In the genomic region with DNA sequence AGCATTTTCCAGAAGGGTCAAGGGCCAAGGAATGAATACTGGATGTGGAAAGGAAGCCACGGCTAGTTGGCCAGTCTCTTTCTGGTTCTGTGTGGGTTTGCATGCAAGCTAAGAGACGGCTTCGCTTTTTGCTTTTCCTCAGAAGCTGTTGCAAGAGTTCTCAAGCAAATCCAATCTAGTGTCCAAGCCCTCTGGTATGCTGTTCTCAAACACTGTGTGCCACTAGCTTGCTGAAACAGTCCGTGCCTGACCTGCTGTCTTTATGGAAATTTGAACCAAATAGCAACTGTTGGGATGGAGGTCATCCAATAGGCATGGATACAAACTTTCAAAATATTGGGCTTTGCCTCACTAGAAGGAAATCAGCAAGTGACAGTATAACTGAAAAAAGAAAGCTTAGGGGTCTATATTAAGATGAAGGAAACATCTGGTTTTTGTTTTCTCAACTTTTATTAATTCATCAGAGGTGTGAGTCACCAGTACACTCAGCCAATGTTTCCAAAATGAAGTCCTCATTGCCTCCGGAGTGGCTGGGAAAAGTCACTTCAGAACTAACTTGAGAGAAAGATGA, we compare ENCODE assay signal across 11 cellular contexts.
DNase-seq lines count a peak whose midpoint lies in the region; ATAC-seq, FAIRE-seq and TF ChIP-seq lines count a peak whose summit lies in the region.
"Had no signal": no experiment of that assay in that cellular context is flagged by ENCODE, and none has a peak within 500 bp of the region (broad histone marks: within the 10 kb centered on the region; RNA-seq: fewer than 3 reads in every experiment).

No MANE protein-coding gene starts in this region.

- H3K9me3 ChIP-seq in stomach smooth muscle (ENCODE audit: control insufficient read depth in 2 of 2, low read length in 2 of 2): no peaks in the 10 kb centered on the region
- H3K9me3 ChIP-seq in HAP-1: no peaks in the 10 kb centered on the region

- H3K27me3 Mint-ChIP-seq in naive thymus-derived CD8-positive, alpha-beta T cell: no peaks in the 10 kb centered on the region

- in situ Hi-C loops in HAP-1 (cut with MboI; ENCODE audit: low sequenced_read_pairs): no loop called here

- TF ChIP-seq CTCF in bronchial epithelial cell (IDR thresholded peaks at IDR 0.05; ENCODE audit: insufficient read depth, low read length, severe bottlenecking): no peak

- no peaks in the 10 kb centered on the region for H3K36me3 ChIP-seq in bronchial epithelial cell (ENCODE audit: control insufficient read depth, insufficient read depth, low read length)
- no peaks in the 10 kb centered on the region for H3K36me3 ChIP-seq in stomach smooth muscle (ENCODE audit: control insufficient read depth in 2 of 2, insufficient read depth in 2 of 2, low read length in 2 of 2)
- H3K36me3 ChIP-seq in HAP-1 (replicated peaks): no peaks in the 10 kb centered on the region

- no peaks in the 10 kb centered on the region for H3K9me3 Mint-ChIP-seq in naive thymus-derived CD8-positive, alpha-beta T cell

- FAIRE-seq in bronchial epithelial cell (lab: Jason Lieb, UNC): no peak

- ATAC-seq in GM21576 (IDR thresholded peaks at IDR 0.05; ENCODE audit: unreplicated experiment) (no peak), HG03521 (IDR thresholded peaks at IDR 0.05; ENCODE audit: unreplicated experiment) (no peak)
- no peak for ATAC-seq in naive thymus-derived CD8-positive, alpha-beta T cell

- peak overlapping the region; percentile 68 to 70 for H3K9ac ChIP-seq in stomach smooth muscle (ENCODE audit: low read length in 2 of 2)

- no peak overlapping the region for H3K4me3 Mint-ChIP-seq in naive thymus-derived CD8-positive, alpha-beta T cell

- no peaks in the 10 kb centered on the region for H3K36me3 Mint-ChIP-seq in naive thymus-derived CD8-positive, alpha-beta T cell

- POLR2A ChIA-PET in naive thymus-derived CD8-positive, alpha-beta T cell (lab: Charles Lee): interaction anchor here (0.7 to 1.3 kb wide), 3 partner anchors 10 to 140 kb away, joined by 3 to 4 read pairs (median 3); no protein-coding TSS in a partner anchor

- peaks cover 4 to 16% (median 12%) of the 10 kb centered on the region in 4 donors for H3K4me1 Mint-ChIP-seq in naive thymus-derived CD8-positive, alpha-beta T cell

- peak overlapping the region in 1 of 10 donors; percentile 90 for H3K27ac Mint-ChIP-seq in naive thymus-derived CD8-positive, alpha-beta T cell

- H3K4me3 ChIP-seq in bronchial epithelial cell (ENCODE audit: low read depth, low read length) (no peak overlapping the region), stomach smooth muscle (ENCODE audit: low read length in 2 of 2) (no peak overlapping the region), HAP-1 (no peak overlapping the region)

- H3K27me3 ChIP-seq in bronchial epithelial cell (ENCODE audit: control insufficient read depth, insufficient read depth, low read length) (no peaks in the 10 kb centered on the region), stomach smooth muscle (ENCODE audit: control insufficient read depth in 1 of 2, insufficient read depth in 2 of 2, low read length in 2 of 2) (no peaks in the 10 kb centered on the region), HAP-1 (ENCODE audit: low read depth) (no peaks in the 10 kb centered on the region)

- H3K27ac ChIP-seq in stomach smooth muscle (ENCODE audit: low read length): peak overlapping the region; percentile 93

- H3K4me1 ChIP-seq in stomach smooth muscle (ENCODE audit: control insufficient read depth, insufficient read depth, low read length) (peaks cover 22% of the 10 kb centered on the region), HAP-1 (no peaks in the 10 kb centered on the region)

- peak; percentile 74 for DNase-seq in GM04504 (ENCODE audit: low read depth)
- DNase-seq in bronchial epithelial cell (ENCODE audit: low read depth): peak; percentile 8
- peak; percentile 31 for DNase-seq in hepatic stellate cell (ENCODE audit: low spot score)
- DNase-seq in naive thymus-derived CD8-positive, alpha-beta T cell: no peak
- no peak for DNase-seq in HAP-1 (ENCODE audit: low spot score in 2 of 2)
- DNase-seq: activated T-cell treated with anti-CD3 and anti-CD28 coated beads, Interleukin-2, amount 50 U/mL, for 1 hour; cortex of kidney; NK-92 treated with Interleukin-12 subunit alpha and Interleukin-12 subunit beta, amount 100 ng/mL, for 24 hours had no signal

Comparison
In these comparisons a context has a peak if more than half of its experiments do, and no peak if none do; other contexts are left out.
1. DNase-seq: peak in GM04504 (single experiment), bronchial epithelial cell (single experiment) and hepatic stellate cell (single experiment); none in naive thymus-derived CD8-positive, alpha-beta T cell (0 of 10) and HAP-1 (0 of 2).